12 cellular contexts compared by ENCODE assay signal in the genomic region with DNA sequence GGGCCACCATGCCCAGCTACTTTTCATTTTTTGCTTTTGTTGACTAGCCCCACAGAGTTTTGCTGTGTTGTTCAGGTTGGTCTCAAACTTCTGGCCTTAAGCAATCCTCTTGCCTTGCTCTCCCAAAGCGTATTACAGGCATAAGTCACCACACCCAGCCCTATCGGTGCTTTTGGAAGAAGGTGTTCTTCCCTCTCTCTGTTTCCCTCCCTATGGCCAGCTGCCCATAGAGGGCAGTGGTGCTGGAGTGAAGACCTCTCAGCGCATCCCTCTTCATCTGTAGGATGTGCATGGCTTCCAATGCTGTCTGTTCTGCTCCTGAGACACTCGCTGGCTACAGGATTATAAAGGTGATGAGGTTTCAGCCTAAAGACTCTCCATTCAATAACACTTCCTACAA. TPM values are rescaled to one million over a fixed set of nuclear protein-coding genes. Genes with fewer than 3 reads are reported as not detected.
DNase-seq lines count a peak whose midpoint lies in the region; ATAC-seq, FAIRE-seq and TF ChIP-seq lines count a peak whose summit lies in the region.
"Had no signal": no experiment of that assay in that cellular context is flagged by ENCODE, and none has a peak within 500 bp of the region (broad histone marks: within the 10 kb centered on the region; RNA-seq: fewer than 3 reads in every experiment).

No MANE protein-coding gene starts in this region.

- TF ChIP-seq CTCF in HFFc6 (IDR thresholded peaks at IDR 0.05) (peak; percentile 41; the same call in 1 of the 2 replicates), activated B cell treated with CpG ODN at 0.5 μM for 24 hours (IDR thresholded peaks at IDR 0.05) (no peak), parathyroid adenoma (IDR thresholded peaks at IDR 0.05) (peak; percentile 41), kidney (IDR thresholded peaks at IDR 0.05; ENCODE audit: borderline replicate concordance, extremely low read depth, insufficient read depth) (no peak)

- H3K27me3 ChIP-seq in parathyroid adenoma (ENCODE audit: control insufficient read depth, insufficient read depth, low read length) = no peaks in the 10 kb centered on the region

- H3K4me3 Mint-ChIP-seq in HFFc6 (no peak overlapping the region), activated B cell treated with CpG ODN at 0.5 μM for 24 hours (no peak overlapping the region)
- H3K4me3 Mint-ChIP-seq: nephron progenitor cell had no signal

- H3K9ac ChIP-seq in parathyroid adenoma (no peak overlapping the region), kidney (ENCODE audit: low read length in 2 of 2) (no peak overlapping the region)

- no peak overlapping the region for H3K4me3 ChIP-seq in parathyroid adenoma (ENCODE audit: low read depth, low read length)
- no peak overlapping the region for H3K4me3 ChIP-seq in kidney (ENCODE audit: low read length in 2 of 2)

- H2AFZ ChIP-seq in parathyroid adenoma = no peak overlapping the region

- no peak for FAIRE-seq in kidney (lab: Jason Lieb, UNC)

- peaks cover 47% of the 10 kb centered on the region for H3K27me3 Mint-ChIP-seq in HFFc6 (ENCODE audit: insufficient read depth)
- no peaks in the 10 kb centered on the region for H3K27me3 Mint-ChIP-seq in activated B cell treated with CpG ODN at 0.5 μM for 24 hours

- H3K4me2 ChIP-seq in parathyroid adenoma (ENCODE audit: low read length) = no peak overlapping the region

- DNase-seq in NCI-H748 (lab: John Stamatoyannopoulos, UW; ENCODE audit: unreplicated experiment) (peak; percentile 24), NCI-H748 treated with DMSO at 0.1 percent for 48 hours (lab: John Stamatoyannopoulos, UW) (no peak), HFFc6 (no peak), activated B cell treated with CpG ODN at 0.5 μM for 24 hours (no peak), NCI-H187 (lab: John Stamatoyannopoulos, UW) (no peak), kidney (no peak)
- DNase-seq: kidney glomerular epithelial cell, NCI-H1092 treated with DMSO at 0.1 percent for 48 hours, nephron progenitor cell had no signal

- CTCF ChIA-PET in activated B cell treated with CpG ODN at 0.5 μM for 24 hours (lab: Charles Lee) = interaction anchor here (2.3 kb wide), 1 partner anchor 20 kb away, joined by 6 read pairs; a partner anchor contains a TSS

- no peak for ATAC-seq in activated B cell treated with CpG ODN at 0.5 μM for 24 hours (ENCODE audit: low read depth)
- no peak for ATAC-seq in GM19455 (IDR thresholded peaks at IDR 0.05; ENCODE audit: unreplicated experiment)

- H3K9me3 ChIP-seq in parathyroid adenoma (ENCODE audit: control insufficient read depth, low read length) (no peaks in the 10 kb centered on the region), kidney (ENCODE audit: control insufficient read depth in 1 of 2, low read length in 2 of 2) (no peaks in the 10 kb centered on the region)

- H3K4me1 Mint-ChIP-seq in HFFc6 (ENCODE audit: low read depth) (no peaks in the 10 kb centered on the region), activated B cell treated with CpG ODN at 0.5 μM for 24 hours (peaks cover 80% of the 10 kb centered on the region)

- H3K4me1 ChIP-seq in parathyroid adenoma = no peaks in the 10 kb centered on the region
- no peaks in the 10 kb centered on the region for H3K4me1 ChIP-seq in kidney (ENCODE audit: control insufficient read depth in 1 of 2, insufficient read depth in 1 of 2, low read depth in 1 of 2, low read length in 2 of 2)

- H3K27ac Mint-ChIP-seq in HFFc6 = no peak overlapping the region
- peak overlapping the region; percentile 94 for H3K27ac Mint-ChIP-seq in activated B cell treated with CpG ODN at 0.5 μM for 24 hours
- H3K27ac Mint-ChIP-seq: activated T-helper 2 cell treated with anti-CD3 and anti-CD28 coated beads, Interferon-gamma antibody, Interleukin-2, Interleukin-4, amounts not matched to agents 10 μg/mL and 5 μg/mL and 100 μg/mL, durations not matched to agents 14 hours and 24 hours and 36 hours; nephron progenitor cell had no signal

- H3K9me3 Mint-ChIP-seq in HFFc6 (peaks cover under 1% of the 10 kb centered on the region; the same call in 1 of the 2 replicates), activated B cell treated with CpG ODN at 0.5 μM for 24 hours (no peaks in the 10 kb centered on the region)
- H3K9me3 Mint-ChIP-seq: activated T-helper 2 cell treated with anti-CD3 and anti-CD28 coated beads, Interferon-gamma antibody, Interleukin-2, Interleukin-4, amounts not matched to agents 10 μg/mL and 5 μg/mL and 100 μg/mL, durations not matched to agents 14 hours and 24 hours and 36 hours; nephron progenitor cell had no signal

- intact Hi-C loops in activated B cell treated with CpG ODN at 0.5 μM for 24 hours (cut with micrococcal nuclease) = loop anchor here (2.0 to 10.0 kb wide), 3 partner anchors 47 to 387 kb away; a partner anchor contains a TSS
- intact Hi-C loops in kidney (cut with DNase I) = no loop called here

- POLR2A ChIA-PET in activated B cell treated with CpG ODN at 0.5 μM for 24 hours (lab: Charles Lee) = interaction anchor here (0.6 to 17.7 kb wide), 9 partner anchors 8 to 135 kb away, joined by 3 to 645 read pairs (median 5); a partner anchor contains a TSS

- H3K36me3 ChIP-seq in parathyroid adenoma (ENCODE audit: control insufficient read depth, insufficient read depth, low read length) (no peaks in the 10 kb centered on the region), kidney (ENCODE audit: control insufficient read depth in 1 of 2, insufficient read depth in 2 of 2, low read length in 2 of 2) (no peaks in the 10 kb centered on the region)

- no peaks in the 10 kb centered on the region for H3K36me3 Mint-ChIP-seq in HFFc6 (ENCODE audit: low read depth)
- H3K36me3 Mint-ChIP-seq in activated B cell treated with CpG ODN at 0.5 μM for 24 hours (ENCODE audit: low read depth) = peaks cover 32% of the 10 kb centered on the region

- no peak overlapping the region for H3K27ac ChIP-seq in parathyroid adenoma
- no peak overlapping the region for H3K27ac ChIP-seq in kidney (ENCODE audit: low read depth in 2 of 2, low read length in 2 of 2)

- no peaks in the 10 kb centered on the region for H3K79me2 ChIP-seq in parathyroid adenoma

RNA-seq across cellular contexts. Expression of a gene that starts 1.3 kb away (rescaled TPM):
- under 1 TPM in 4 of 6 experiments, not detected in 2; 0.24 to 0.59 (median 0.57) TPM for total RNA-seq in HFFc6 (2021; fragmentation: NEBNext Ultra II Directional; extraction: Animal tissue kit (Norgen Biotek cat#: 25700))
- total RNA-seq in activated B cell treated with CpG ODN at 0.5 μM for 24 hours = 920 and 1,096 TPM in 2 replicates
- total RNA-seq in kidney = 15.4 TPM
- 0.82 TPM for polyA plus RNA-seq in kidney (ENCODE audit: insufficient read depth, low read depth, low replicate concordance)

RNA-seq across cellular contexts. Expression of a gene that starts 20.1 kb away (rescaled TPM):
- not detected for total RNA-seq in HFFc6 (2021; fragmentation: NEBNext Ultra II Directional; extraction: Animal tissue kit (Norgen Biotek cat#: 25700))
- total RNA-seq in activated B cell treated with CpG ODN at 0.5 μM for 24 hours (5.1 and 6.0 TPM in 2 replicates), kidney (not detected)
- polyA plus RNA-seq in kidney (ENCODE audit: insufficient read depth, low read depth, low replicate concordance) = not detected

RNA-seq across cellular contexts. Expression of a gene that starts 30.6 kb away (rescaled TPM):
- not detected for total RNA-seq in HFFc6 (2021; fragmentation: NEBNext Ultra II Directional; extraction: Animal tissue kit (Norgen Biotek cat#: 25700))
- 0.16 TPM in 1 of 2 replicates, not detected in the other for total RNA-seq in activated B cell treated with CpG ODN at 0.5 μM for 24 hours
- not detected for total RNA-seq in kidney
- not detected for polyA plus RNA-seq in kidney (ENCODE audit: insufficient read depth, low read depth, low replicate concordance)

RNA-seq across cellular contexts. Expression of a gene that starts 35.7 kb away (rescaled TPM):
- total RNA-seq in HFFc6 (2021; fragmentation: NEBNext Ultra II Directional; extraction: Animal tissue kit (Norgen Biotek cat#: 25700)) = not detected
- 0.22 and 0.31 TPM in 2 replicates for total RNA-seq in activated B cell treated with CpG ODN at 0.5 μM for 24 hours
- 1.1 TPM for total RNA-seq in kidney
- 0.41 TPM for polyA plus RNA-seq in kidney (ENCODE audit: insufficient read depth, low read depth, low replicate concordance)

RNA-seq across cellular contexts. Expression of a gene that starts 43.2 kb away (rescaled TPM):
- total RNA-seq in HFFc6 (2021; fragmentation: NEBNext Ultra II Directional; extraction: Animal tissue kit (Norgen Biotek cat#: 25700)) = not detected
- total RNA-seq in activated B cell treated with CpG ODN at 0.5 μM for 24 hours (not detected in 2 replicates), kidney (not detected)
- polyA plus RNA-seq in kidney (ENCODE audit: insufficient read depth, low read depth, low replicate concordance) = not detected

Comparison
In these comparisons a context has a peak if more than half of its experiments do, and no peak if none do; other contexts are left out.
1. CTCF ChIP-seq: peak in HFFc6 (single experiment) and parathyroid adenoma (single experiment); none in activated B cell treated with CpG ODN at 0.5 μM for 24 hours (single experiment) and kidney (single experiment).
2. RNA of a gene that starts 1.3 kb away (total RNA-seq): 920 to 1,096 TPM in activated B cell treated with CpG ODN at 0.5 μM for 24 hours; 15.4 TPM in kidney (single experiment) and 0.24 to 0.59 TPM in HFFc6; every median in the first group is over 10 times any median in the second.